Comparison of ENCODE assay signal across 1 cellular context in genomic region chr10:21497177-21497807, GRCh38.
TF ChIP-seq lines count a peak whose summit lies in the region.

No MANE protein-coding gene starts in this region.

TF ChIP-seq in K562, 482 proteins besides CTCF, POLR2A, EP300 and RAD21 (continued from another document and continues in another):
- TF ChIP-seq ZNF280B (CRISPR knock-in tag; IDR thresholded peaks at IDR 0.05) (no peak), ELF2 (CRISPR knock-in tag; IDR thresholded peaks at IDR 0.05) (no peak), ATF3 (IDR thresholded peaks at IDR 0.05) (no peak), ATF3 (CRISPR knock-in tag; conservative IDR thresholded peaks at IDR 0.05) (no peak), HNRNPH1 (optimal IDR thresholded peaks at IDR 0.05; ENCODE audit: low read depth, low read length) (no peak), RBFOX2 (IDR thresholded peaks at IDR 0.05; ENCODE audit: low read depth, low read length) (peak; percentile 2; the same call in 1 of the 2 replicates), PRPF4 (IDR thresholded peaks at IDR 0.05; ENCODE audit: insufficient read depth, low read depth, low read length, poor library complexity, severe bottlenecking) (no peak), ZNF175 (CRISPR knock-in tag; IDR thresholded peaks at IDR 0.05; ENCODE audit: low read depth) (no peak), POU5F1 (IDR thresholded peaks at IDR 0.05; ENCODE audit: borderline replicate concordance, low read depth, low read length, partially characterized antibody) (no peak), KAT7 (CRISPR knock-in tag; IDR thresholded peaks at IDR 0.05; ENCODE audit: borderline replicate concordance) (no peak), ZNF282 (CRISPR knock-in tag; IDR thresholded peaks at IDR 0.05) (no peak), ZBTB9 (CRISPR knock-in tag; IDR thresholded peaks at IDR 0.05) (no peak), GATAD2A (IDR thresholded peaks at IDR 0.05) (peak; percentile 56; the same call in 1 of the 2 replicates), YY1 (IDR thresholded peaks at IDR 0.05; ENCODE audit: borderline replicate concordance in 1 of 3, control insufficient read depth in 1 of 3, extremely low read depth in 1 of 3, insufficient read depth in 3 of 3, insufficient read length in 1 of 3, insufficient replicate concordance in 2 of 3, low read depth in 1 of 3, low read length in 2 of 3) (peak in 1 of 3 experiments; percentile 3), ARID3A (IDR thresholded peaks at IDR 0.05; ENCODE audit: borderline replicate concordance, low read depth, low read length) (no peak), ZBTB11 (CRISPR knock-in tag; IDR thresholded peaks at IDR 0.05) (no peak), RFX1 (IDR thresholded peaks at IDR 0.05) (no peak), XRCC5 (IDR thresholded peaks at IDR 0.05; ENCODE audit: low read depth, low read length) (no peak), CCNT2 (IDR thresholded peaks at IDR 0.05; ENCODE audit: borderline replicate concordance, extremely low read depth, insufficient read length, low read depth, low read length) (peak; percentile 36), PBX2 (CRISPR knock-in tag; IDR thresholded peaks at IDR 0.05; ENCODE audit: low read depth) (no peak), PBX2 (tag; conservative IDR thresholded peaks at IDR 0.05; ENCODE audit: low read depth) (0 out of 2 replicates have a peak, but pooled peaks have one; percentile 17), SRSF9 (IDR thresholded peaks at IDR 0.05; ENCODE audit: borderline replicate concordance, low read depth, low read length) (no peak), FIP1L1 (IDR thresholded peaks at IDR 0.05; ENCODE audit: low read depth, low read length, poor library complexity, severe bottlenecking) (no peak), XRCC3 (IDR thresholded peaks at IDR 0.05) (no peak), HMG20A (CRISPR knock-in tag; conservative IDR thresholded peaks at IDR 0.05) (no peak), THRB (CRISPR knock-in tag; conservative IDR thresholded peaks at IDR 0.05) (no peak), MAZ (CRISPR knock-in tag; conservative IDR thresholded peaks at IDR 0.05 in 1 of 2, IDR thresholded peaks at IDR 0.05 in 1 of 2) (no peak), GTF3C2 (IDR thresholded peaks at IDR 0.05; ENCODE audit: borderline replicate concordance, extremely low read depth, insufficient read length) (no peak), MCM7 (IDR thresholded peaks at IDR 0.05) (no peak), SMAD1 (IDR thresholded peaks at IDR 0.05; ENCODE audit: low read depth, low read length, partially characterized antibody) (no peak), ZNF766 (CRISPR knock-in tag; conservative IDR thresholded peaks at IDR 0.05) (no peak), FOXA3 (CRISPR knock-in tag; conservative IDR thresholded peaks at IDR 0.05 in 1 of 2, IDR thresholded peaks at IDR 0.05 in 1 of 2) (no peak), TFAM (CRISPR knock-in tag; conservative IDR thresholded peaks at IDR 0.05) (no peak), JUNB (CRISPR knock-in tag; conservative IDR thresholded peaks at IDR 0.05) (no peak), ZNF3 (CRISPR knock-in tag; IDR thresholded peaks at IDR 0.05) (no peak), ZNF561 (CRISPR knock-in tag; conservative IDR thresholded peaks at IDR 0.05) (no peak), ILF3 (IDR thresholded peaks at IDR 0.05; ENCODE audit: borderline replicate concordance) (no peak), ADNP (tag; IDR thresholded peaks at IDR 0.05) (no peak), CXXC5 (CRISPR knock-in tag; IDR thresholded peaks at IDR 0.05) (peak; percentile 47; the same call in 1 of the 2 replicates), ETV5 (CRISPR knock-in tag; IDR thresholded peaks at IDR 0.05; ENCODE audit: low read depth) (no peak), ZZZ3 (IDR thresholded peaks at IDR 0.05) (no peak)
- TF ChIP-seq, protein P1, sequence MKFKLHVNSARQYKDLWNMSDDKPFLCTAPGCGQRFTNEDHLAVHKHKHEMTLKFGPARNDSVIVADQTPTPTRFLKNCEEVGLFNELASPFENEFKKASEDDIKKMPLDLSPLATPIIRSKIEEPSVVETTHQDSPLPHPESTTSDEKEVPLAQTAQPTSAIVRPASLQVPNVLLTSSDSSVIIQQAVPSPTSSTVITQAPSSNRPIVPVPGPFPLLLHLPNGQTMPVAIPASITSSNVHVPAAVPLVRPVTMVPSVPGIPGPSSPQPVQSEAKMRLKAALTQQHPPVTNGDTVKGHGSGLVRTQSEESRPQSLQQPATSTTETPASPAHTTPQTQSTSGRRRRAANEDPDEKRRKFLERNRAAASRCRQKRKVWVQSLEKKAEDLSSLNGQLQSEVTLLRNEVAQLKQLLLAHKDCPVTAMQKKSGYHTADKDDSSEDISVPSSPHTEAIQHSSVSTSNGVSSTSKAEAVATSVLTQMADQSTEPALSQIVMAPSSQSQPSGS (CRISPR knock-in tag; IDR thresholded peaks at IDR 0.05) = no peak
- TF ChIP-seq, protein P2, sequence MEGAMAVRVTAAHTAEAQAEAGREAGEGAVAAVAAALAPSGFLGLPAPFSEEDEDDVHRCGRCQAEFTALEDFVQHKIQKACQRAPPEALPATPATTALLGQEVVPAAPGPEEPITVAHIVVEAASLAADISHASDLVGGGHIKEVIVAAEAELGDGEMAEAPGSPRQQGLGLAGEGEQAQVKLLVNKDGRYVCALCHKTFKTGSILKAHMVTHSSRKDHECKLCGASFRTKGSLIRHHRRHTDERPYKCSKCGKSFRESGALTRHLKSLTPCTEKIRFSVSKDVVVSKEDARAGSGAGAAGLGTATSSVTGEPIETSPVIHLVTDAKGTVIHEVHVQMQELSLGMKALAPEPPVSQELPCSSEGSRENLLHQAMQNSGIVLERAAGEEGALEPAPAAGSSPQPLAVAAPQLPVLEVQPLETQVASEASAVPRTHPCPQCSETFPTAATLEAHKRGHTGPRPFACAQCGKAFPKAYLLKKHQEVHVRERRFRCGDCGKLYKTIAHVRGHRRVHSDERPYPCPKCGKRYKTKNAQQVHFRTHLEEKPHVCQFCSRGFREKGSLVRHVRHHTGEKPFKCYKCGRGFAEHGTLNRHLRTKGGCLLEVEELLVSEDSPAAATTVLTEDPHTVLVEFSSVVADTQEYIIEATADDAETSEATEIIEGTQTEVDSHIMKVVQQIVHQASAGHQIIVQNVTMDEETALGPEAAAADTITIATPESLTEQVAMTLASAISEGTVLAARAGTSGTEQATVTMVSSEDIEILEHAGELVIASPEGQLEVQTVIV (CRISPR knock-in tag; IDR thresholded peaks at IDR 0.05; ENCODE audit: borderline replicate concordance) = no peak
